In genomic region chr5:124662261-124662781, GRCh38 we compare ENCODE assay signal across 10 cellular contexts.
DNase-seq lines count a peak whose midpoint lies in the region; ATAC-seq, FAIRE-seq and TF ChIP-seq lines count a peak whose summit lies in the region.
"Had no signal": no experiment of that assay in that cellular context is flagged by ENCODE, and none has a peak within 500 bp of the region (broad histone marks: within the 10 kb centered on the region; RNA-seq: fewer than 3 reads in every experiment).

No MANE protein-coding gene starts in this region.

- peak overlapping the region; percentile 40 for H3K27ac Mint-ChIP-seq in stimulated activated memory B cell treated with anti-CD40 and anti-IgM and Interleukin-4, amounts not matched to agents 10 μg/mL and 1 μg/mL and 100 μg/mL, for 72 hours
- H3K27ac Mint-ChIP-seq in activated CD8-positive, alpha-beta T cell treated with anti-CD3 and anti-CD28 coated beads for 36 hours = no peak overlapping the region
- H3K27ac Mint-ChIP-seq: activated naive CD4-positive, alpha-beta T cell treated with anti-CD3 and anti-CD28 coated beads for 36 hours had no signal

- CTCF ChIA-PET in activated CD8-positive, alpha-beta T cell treated with anti-CD3 and anti-CD28 coated beads for 36 hours (lab: Charles Lee) = no interaction called here

- intact Hi-C loops in activated CD8-positive, alpha-beta T cell treated with anti-CD3 and anti-CD28 coated beads for 36 hours (cut with micrococcal nuclease) = no loop called here

- DNase-seq in LoVo (ENCODE audit: low spot score) (peak; percentile 70), RCC 7860 (ENCODE audit: low spot score) (peak; percentile 75), GM12892 (ENCODE audit: insufficient read length) (no peak)
- DNase-seq in activated CD8-positive, alpha-beta T cell treated with anti-CD3 and anti-CD28 coated beads for 36 hours = no peak
- DNase-seq: activated naive CD4-positive, alpha-beta T cell treated with anti-CD3 and anti-CD28 coated beads for 36 hours; Right ventricle myocardium superior had no signal

- POLR2A ChIA-PET in activated CD8-positive, alpha-beta T cell treated with anti-CD3 and anti-CD28 coated beads for 36 hours (lab: Charles Lee) = no interaction called here

- no peaks in the 10 kb centered on the region for H3K36me3 ChIP-seq in iPS-18a (ENCODE audit: control insufficient read depth, low read depth, low read length)
- H3K36me3 ChIP-seq: thoracic aorta had no signal

- no peaks in the 10 kb centered on the region for H3K36me3 Mint-ChIP-seq in stimulated activated memory B cell treated with anti-CD40 and anti-IgM and Interleukin-4, amounts not matched to agents 10 μg/mL and 1 μg/mL and 100 μg/mL, for 72 hours
- H3K36me3 Mint-ChIP-seq in activated CD8-positive, alpha-beta T cell treated with anti-CD3 and anti-CD28 coated beads for 36 hours (ENCODE audit: low read depth) = no peaks in the 10 kb centered on the region

- H3K4me1 ChIP-seq in iPS-18a (ENCODE audit: control insufficient read depth, low read depth, low read length) = peaks cover 68% of the 10 kb centered on the region

- no peaks in the 10 kb centered on the region for H3K9me3 Mint-ChIP-seq in stimulated activated memory B cell treated with anti-CD40 and anti-IgM and Interleukin-4, amounts not matched to agents 10 μg/mL and 1 μg/mL and 100 μg/mL, for 72 hours
- no peaks in the 10 kb centered on the region for H3K9me3 Mint-ChIP-seq in activated CD8-positive, alpha-beta T cell treated with anti-CD3 and anti-CD28 coated beads for 36 hours
- H3K9me3 Mint-ChIP-seq: activated naive CD4-positive, alpha-beta T cell treated with anti-CD3 and anti-CD28 coated beads for 36 hours had no signal

- FAIRE-seq in RCC 7860 (lab: Jason Lieb, UNC) = peak; percentile 89
- FAIRE-seq in GM12892 (lab: Jason Lieb, UNC) = no peak

- peak overlapping the region; percentile 38 for H3K4me3 ChIP-seq in iPS-18a (ENCODE audit: low read length)

- TF ChIP-seq POLR2A in GM12892 (IDR thresholded peaks at IDR 0.05; ENCODE audit: low read depth, low read length) = no peak

- H3K9ac ChIP-seq in iPS-18a (ENCODE audit: low read length) = no peak overlapping the region

- H3K27me3 Mint-ChIP-seq in stimulated activated memory B cell treated with anti-CD40 and anti-IgM and Interleukin-4, amounts not matched to agents 10 μg/mL and 1 μg/mL and 100 μg/mL, for 72 hours = no peaks in the 10 kb centered on the region
- H3K27me3 Mint-ChIP-seq in activated CD8-positive, alpha-beta T cell treated with anti-CD3 and anti-CD28 coated beads for 36 hours = peaks cover 24% of the 10 kb centered on the region

- no peak overlapping the region for H3K27ac ChIP-seq in iPS-18a (ENCODE audit: low read length)

- peaks cover 40% of the 10 kb centered on the region for H3K4me1 Mint-ChIP-seq in stimulated activated memory B cell treated with anti-CD40 and anti-IgM and Interleukin-4, amounts not matched to agents 10 μg/mL and 1 μg/mL and 100 μg/mL, for 72 hours
- no peaks in the 10 kb centered on the region for H3K4me1 Mint-ChIP-seq in activated CD8-positive, alpha-beta T cell treated with anti-CD3 and anti-CD28 coated beads for 36 hours (ENCODE audit: low read depth)

- no peak overlapping the region for H3K4me3 Mint-ChIP-seq in stimulated activated memory B cell treated with anti-CD40 and anti-IgM and Interleukin-4, amounts not matched to agents 10 μg/mL and 1 μg/mL and 100 μg/mL, for 72 hours
- no peak overlapping the region for H3K4me3 Mint-ChIP-seq in activated CD8-positive, alpha-beta T cell treated with anti-CD3 and anti-CD28 coated beads for 36 hours
- H3K4me3 Mint-ChIP-seq: activated naive CD4-positive, alpha-beta T cell treated with anti-CD3 and anti-CD28 coated beads for 36 hours had no signal

- TF ChIP-seq CTCF in activated CD8-positive, alpha-beta T cell treated with anti-CD3 and anti-CD28 coated beads for 36 hours (IDR thresholded peaks at IDR 0.05) = no peak

- ATAC-seq in stimulated activated memory B cell treated with anti-CD40 and anti-IgM and Interleukin-4, amounts not matched to agents 10 μg/mL and 1 μg/mL and 100 μg/mL, for 72 hours = no peak
- no peak for ATAC-seq in HG02610 (IDR thresholded peaks at IDR 0.05; ENCODE audit: unreplicated experiment)
- no peak for ATAC-seq in activated CD8-positive, alpha-beta T cell treated with anti-CD3 and anti-CD28 coated beads for 36 hours

- no peaks in the 10 kb centered on the region for H3K9me3 ChIP-seq in iPS-18a (ENCODE audit: control insufficient read depth, low read depth, low read length)
- H3K9me3 ChIP-seq: thoracic aorta had no signal

- H3K27me3 ChIP-seq in iPS-18a (ENCODE audit: control insufficient read depth, insufficient read depth, low read length) = no peaks in the 10 kb centered on the region

Comparison
In these comparisons a context has a peak if more than half of its experiments do, and no peak if none do; other contexts are left out.
1. DNase-seq: peak in LoVo (single experiment) and RCC 7860 (single experiment); none in GM12892 (single experiment) and activated CD8-positive, alpha-beta T cell treated with anti-CD3 and anti-CD28 coated beads for 36 hours (single experiment).